ENCODE assay signal across 27 cellular contexts in the genomic region with DNA sequence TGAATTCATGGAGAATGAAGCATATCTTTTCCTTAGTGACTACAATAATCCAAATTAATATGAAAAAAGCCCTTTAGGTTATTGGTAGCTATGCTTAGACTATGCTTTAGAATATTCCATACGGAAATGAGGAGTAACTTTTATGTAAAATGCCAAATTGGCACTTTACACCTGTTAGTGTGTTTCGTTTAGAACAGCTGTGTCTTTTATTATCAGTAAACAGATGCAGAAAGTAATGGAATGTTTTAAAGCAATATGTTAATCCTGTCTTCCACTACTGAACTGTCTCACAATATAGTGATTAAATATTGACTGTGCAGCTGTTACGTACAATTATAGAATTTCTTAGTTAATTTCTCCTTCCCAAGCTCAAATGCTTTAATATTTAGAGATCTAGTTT.
"Had no signal": no experiment of that assay in that cellular context is flagged by ENCODE, and none has a peak within 500 bp of the region (broad histone marks: within the 10 kb centered on the region; RNA-seq: fewer than 3 reads in every experiment).

No MANE protein-coding gene starts in this region.

- H3K36me3 ChIP-seq: left lung, lower lobe of right lung, ovary, right atrium auricular region, spleen, suprapubic skin, thoracic aorta, tibial artery, upper lobe of right lung had no signal

- H3K4me1 Mint-ChIP-seq: immature natural killer cell; naive thymus-derived CD4-positive, alpha-beta T cell; stimulated activated effector memory CD8-positive, alpha-beta T cell treated with anti-CD3 and anti-CD28 coated beads, Interleukin-12 subunit alpha, Interleukin-12 subunit beta, amount 100 ng/mL, for 72 hours had no signal

- H3K27me3 Mint-ChIP-seq: progenitor cell of endocrine pancreas had no signal

- H3K9me3 ChIP-seq: left lung, lower lobe of right lung, ovary, right atrium auricular region, spleen, suprapubic skin, thoracic aorta, tibial artery, upper lobe of right lung had no signal

- H3K4me1 ChIP-seq: left lung, lower lobe of right lung, right atrium auricular region, spleen, suprapubic skin, tibial artery, upper lobe of right lung had no signal

- H3K27ac ChIP-seq: left lung, lower lobe of right lung, ovary, right atrium auricular region, spleen, suprapubic skin, thoracic aorta, tibial artery, upper lobe of right lung had no signal

- H3K9me3 Mint-ChIP-seq: natural killer cell treated with Interleukin-12 subunit alpha and Interleukin-12 subunit beta and Interleukin-15 and Interleukin-18, amount 100 ng/mL, for 72 hours; stimulated activated effector memory CD8-positive, alpha-beta T cell treated with anti-CD3 and anti-CD28 coated beads, Interleukin-12 subunit alpha, Interleukin-12 subunit beta, amount 100 ng/mL, for 72 hours had no signal

- H3K27me3 ChIP-seq: left lung, ovary, right atrium auricular region, spleen, suprapubic skin, tibial artery, upper lobe of right lung had no signal

- H3K4me3 Mint-ChIP-seq: immature natural killer cell; naive thymus-derived CD4-positive, alpha-beta T cell; natural killer cell treated with Interleukin-12 subunit alpha and Interleukin-12 subunit beta and Interleukin-15 and Interleukin-18, amount 100 ng/mL, for 72 hours; stimulated activated effector memory CD8-positive, alpha-beta T cell treated with anti-CD3 and anti-CD28 coated beads, Interleukin-12 subunit alpha, Interleukin-12 subunit beta, amount 100 ng/mL, for 72 hours; stimulated activated naive CD8-positive, alpha-beta T cell treated with anti-CD3 and anti-CD28 coated beads, Interleukin-15, Interleukin-2, amounts not matched to agents 100 ng/mL and 50 ng/mL, for 24 hours had no signal

- H3K36me3 Mint-ChIP-seq: immature natural killer cell; naive thymus-derived CD4-positive, alpha-beta T cell; natural killer cell treated with Interleukin-12 subunit alpha and Interleukin-12 subunit beta and Interleukin-15 and Interleukin-18, amount 100 ng/mL, for 72 hours; stimulated activated effector memory CD8-positive, alpha-beta T cell treated with anti-CD3 and anti-CD28 coated beads, Interleukin-12 subunit alpha, Interleukin-12 subunit beta, amount 100 ng/mL, for 72 hours had no signal

- FAIRE-seq: islet of Langerhans, urothelium cell line had no signal

- DNase-seq: hypothalamus; immature natural killer cell; kidney; left colon; left lung; lower lobe of right lung; mammary epithelial cell; mesenchymal stem cell; naive thymus-derived CD4-positive, alpha-beta T cell; ovary; small intestine; spleen; stimulated activated CD4-positive, alpha-beta T cell treated with anti-CD3 and anti-CD28 coated beads, Interleukin-4, amount 100 ng/mL, for 24 hours; stimulated activated naive CD4-positive, alpha-beta T cell; tibial artery; trophoblast cell; upper lobe of right lung had no signal

- ATAC-seq: left colon; left lung; lower lobe of right lung; naive thymus-derived CD4-positive, alpha-beta T cell; natural killer cell treated with Interleukin-12 subunit alpha and Interleukin-12 subunit beta and Interleukin-15 and Interleukin-18, amount 100 ng/mL, for 72 hours; sciatic nerve; stimulated activated effector memory CD8-positive, alpha-beta T cell treated with anti-CD3 and anti-CD28 coated beads, Interleukin-12 subunit alpha, Interleukin-12 subunit beta, amount 100 ng/mL, for 72 hours; upper lobe of right lung had no signal

- H3K4me3 ChIP-seq: left lung, lower lobe of right lung, ovary, right atrium auricular region, spleen, suprapubic skin, thoracic aorta, tibial artery, upper lobe of right lung had no signal

- H3K27ac Mint-ChIP-seq: immature natural killer cell; naive thymus-derived CD4-positive, alpha-beta T cell; natural killer cell treated with Interleukin-12 subunit alpha and Interleukin-12 subunit beta and Interleukin-15 and Interleukin-18, amount 100 ng/mL, for 72 hours; progenitor cell of endocrine pancreas; stimulated activated effector memory CD8-positive, alpha-beta T cell treated with anti-CD3 and anti-CD28 coated beads, Interleukin-12 subunit alpha, Interleukin-12 subunit beta, amount 100 ng/mL, for 72 hours; stimulated activated naive CD8-positive, alpha-beta T cell treated with anti-CD3 and anti-CD28 coated beads, Interleukin-15, Interleukin-2, amounts not matched to agents 100 ng/mL and 50 ng/mL, for 24 hours had no signal
